Comparison of ENCODE assay signal across 29 cellular contexts in the genomic region with DNA sequence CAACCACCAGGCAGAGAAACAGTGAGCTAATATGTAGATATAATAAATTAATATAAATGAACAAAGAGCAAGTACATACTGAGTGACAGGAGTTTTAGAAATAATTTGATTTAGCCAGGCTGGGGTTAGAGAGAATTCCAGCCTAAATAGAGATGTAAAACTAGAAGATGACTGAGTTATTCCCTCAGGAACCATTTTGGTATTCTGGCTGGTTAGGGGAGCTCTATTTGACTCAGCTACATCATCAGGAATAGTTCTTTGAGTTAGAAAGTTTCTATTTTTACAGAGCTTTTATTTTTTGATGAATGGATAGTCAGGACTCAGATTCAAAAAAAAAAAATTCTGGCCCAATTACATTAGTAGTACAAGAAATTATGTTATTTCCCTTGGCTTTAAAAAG.
"Had no signal": no experiment of that assay in that cellular context is flagged by ENCODE, and none has a peak within 500 bp of the region (broad histone marks: within the 10 kb centered on the region; RNA-seq: fewer than 3 reads in every experiment).

No MANE protein-coding gene starts in this region.

- H3K9me3 ChIP-seq: left lung, lower lobe of right lung, neutrophil, psoas muscle, right atrium auricular region, right lobe of liver, suprapubic skin, tibial nerve, vagina had no signal

- ATAC-seq: left colon; left lung; lower lobe of right lung; natural killer cell; psoas muscle; right lobe of liver; stimulated activated naive B cell treated with anti-CD40 and anti-IgM and Interleukin-4, amounts not matched to agents 10 μg/mL and 1 μg/mL and 100 μg/mL, for 72 hours; stimulated activated naive CD8-positive, alpha-beta T cell treated with anti-CD3 and anti-CD28 coated beads, Interleukin-15, Interleukin-2, amounts not matched to agents 100 U/mL and 50 U/mL, for 24 hours had no signal

- H3K27me3 ChIP-seq: left lung, neural progenitor cell, neutrophil, right atrium auricular region, right lobe of liver, stomach, suprapubic skin, vagina had no signal

- H3K36me3 ChIP-seq: left lung, lower lobe of right lung, neural progenitor cell, neutrophil, right atrium auricular region, right lobe of liver, stomach, suprapubic skin, tibial nerve, vagina had no signal

- H3K4me3 ChIP-seq: left lung, lower lobe of right lung, neural progenitor cell, psoas muscle, right atrium auricular region, right lobe of liver, skin epidermis, stomach, suprapubic skin, tibial nerve, vagina had no signal

- H3K4me2 ChIP-seq: neural progenitor cell had no signal

- H3K27ac ChIP-seq: left lung, lower lobe of right lung, neural progenitor cell, neutrophil, parathyroid adenoma, psoas muscle, right atrium auricular region, right lobe of liver, skin epidermis, stomach, suprapubic skin, tibial nerve, vagina had no signal

- H3K4me1 ChIP-seq: left lung, lower lobe of right lung, neural progenitor cell, parathyroid adenoma, psoas muscle, right atrium auricular region, right lobe of liver, stomach, suprapubic skin, tibial nerve had no signal

- DNase-seq: hypothalamus; immature natural killer cell; kidney; left colon; left lung; lower lobe of right lung; mammary epithelial cell; mesenchymal stem cell; naive B cell; natural killer cell; nephron progenitor cell; occipital lobe; psoas muscle; right lobe of liver; stimulated activated CD4-positive, alpha-beta T cell treated with anti-CD3 and anti-CD28 coated beads, Interleukin-12 subunit alpha, Interleukin-12 subunit beta, amount 100 ng/mL, for 4 hours; stimulated activated CD4-positive, alpha-beta T cell treated with anti-CD3 and anti-CD28 coated beads, Interleukin-15, amount 100 ng/mL, for 24 hours; stimulated activated CD4-positive, alpha-beta T cell treated with anti-CD3 and anti-CD28 coated beads, Interleukin-2, amount 100 ng/mL, for 24 hours; stimulated activated CD4-positive, alpha-beta T cell treated with anti-CD3 and anti-CD28 coated beads, Interleukin-4, amount 100 ng/mL, for 1 hour; stimulated activated naive B cell treated with anti-CD40 and anti-IgM and Interleukin-4, amounts not matched to agents 10 μg/mL and 1 μg/mL and 100 μg/mL, for 72 hours; stimulated activated naive CD8-positive, alpha-beta T cell treated with anti-CD3 and anti-CD28 coated beads, Interleukin-15, Interleukin-2, amounts not matched to agents 100 U/mL and 50 U/mL, for 24 hours; stomach had no signal

- H3K9ac ChIP-seq: neural progenitor cell, parathyroid adenoma had no signal

- H2AFZ ChIP-seq: neural progenitor cell, parathyroid adenoma had no signal

- H3K79me2 ChIP-seq: parathyroid adenoma had no signal
